Comparison of ENCODE assay signal across 14 cellular contexts in genomic region chr11:2882681-2883110, GRCh38. TPM values are rescaled to one million over a fixed set of nuclear protein-coding genes. Genes with fewer than 3 reads are reported as not detected.
DNase-seq lines count a peak whose midpoint lies in the region; ATAC-seq and TF ChIP-seq lines count a peak whose summit lies in the region.
"Had no signal": no experiment of that assay in that cellular context is flagged by ENCODE, and none has a peak within 500 bp of the region (broad histone marks: within the 10 kb centered on the region; RNA-seq: fewer than 3 reads in every experiment).

No MANE protein-coding gene starts in this region.

- H4K12ac ChIP-seq in trophoblast cell (ENCODE audit: low read depth, low read length): no peak overlapping the region

- no peak overlapping the region for H4K91ac ChIP-seq in trophoblast cell (ENCODE audit: low read depth, low read length)

- H3K4me2 ChIP-seq in BLaER1 (peak overlapping the region; percentile 92), trophoblast cell (ENCODE audit: low read length) (peak overlapping the region; percentile 42)

- WGBS in trophoblast cell (ENCODE audit: extremely low coverage, insufficient coverage, insufficient read length): no CpG with 5 or more reads among the region's 5 CpGs

- H2AFZ ChIP-seq in trophoblast cell (ENCODE audit: insufficient read depth, low read length, poor library complexity): no peak overlapping the region

- no peaks in the 10 kb centered on the region; the same call in 1 of the 2 replicates for H3K36me3 ChIP-seq in BLaER1
- peaks cover 8% of the 10 kb centered on the region for H3K36me3 ChIP-seq in NT2/D1 (ENCODE audit: insufficient read depth, insufficient read length, low read length)
- H3K36me3 ChIP-seq in trophoblast cell (ENCODE audit: control insufficient read depth in 1 of 2, insufficient read depth in 2 of 2, low read length in 2 of 2): peaks cover 0 to 8% of the 10 kb centered on the region in 2 experiments
- H3K36me3 ChIP-seq: colonic mucosa had no signal

- H3K4ac ChIP-seq in trophoblast cell (ENCODE audit: low read depth, low read length): no peak overlapping the region

- H3K79me1 ChIP-seq in trophoblast cell (ENCODE audit: low read length): peaks cover 14% of the 10 kb centered on the region

- ATAC-seq in GM19035 (IDR thresholded peaks at IDR 0.05; ENCODE audit: unreplicated experiment): no peak
- no peak for ATAC-seq in HG02798 (IDR thresholded peaks at IDR 0.05; ENCODE audit: poor library complexity, unreplicated experiment)

- H3K27ac ChIP-seq in BLaER1 (no peak overlapping the region; the same call in 1 of the 2 replicates), trophoblast cell (ENCODE audit: low read depth, low read length) (no peak overlapping the region)
- H3K27ac ChIP-seq: colonic mucosa, VCaP had no signal

- H2AK5ac ChIP-seq in trophoblast cell (ENCODE audit: low read length): no peak overlapping the region

- TF ChIP-seq CTCF in fibroblast of the aortic adventitia (IDR thresholded peaks at IDR 0.05; ENCODE audit: insufficient read depth, low read length): no peak

- H4K20me1 ChIP-seq in BLaER1: peaks cover 25% of the 10 kb centered on the region

- H4K8ac ChIP-seq in trophoblast cell (ENCODE audit: low read depth, low read length): no peak overlapping the region

- no peak overlapping the region for H2BK120ac ChIP-seq in trophoblast cell (ENCODE audit: insufficient read depth, low read length, poor library complexity)

- no peak overlapping the region for H3K18ac ChIP-seq in trophoblast cell (ENCODE audit: low read length)

- H3K79me2 ChIP-seq in trophoblast cell (ENCODE audit: control insufficient read depth, insufficient read depth, low read length, poor library complexity): peaks cover 7% of the 10 kb centered on the region

- H3K4me1 ChIP-seq in BLaER1 (peaks cover 56% of the 10 kb centered on the region), NT2/D1 (ENCODE audit: insufficient read depth, insufficient read length) (peaks cover 31% of the 10 kb centered on the region), trophoblast cell (ENCODE audit: control insufficient read depth in 1 of 2, insufficient read depth in 2 of 2, low read length in 2 of 2) (peaks cover 5 to 12% of the 10 kb centered on the region in 2 experiments)

- H3K9me3 ChIP-seq in BLaER1 (no peaks in the 10 kb centered on the region), NT2/D1 (ENCODE audit: insufficient read depth, low read length) (peaks cover 7% of the 10 kb centered on the region; the same call in 1 of the 2 replicates), trophoblast cell (ENCODE audit: insufficient read depth, low read depth, low read length) (peaks cover 10% of the 10 kb centered on the region)
- H3K9me3 ChIP-seq: colonic mucosa had no signal

- H3K9ac ChIP-seq in BLaER1: no peak overlapping the region
- peak overlapping the region; percentile 33 for H3K9ac ChIP-seq in NT2/D1 (ENCODE audit: insufficient read length, low read depth)
- H3K9ac ChIP-seq in trophoblast cell (ENCODE audit: low read length): no peak overlapping the region

- H3K4me3 ChIP-seq in BLaER1 (peak overlapping the region; percentile 86; the same call in 1 of the 2 replicates), NT2/D1 (ENCODE audit: insufficient read length, low read depth) (no peak overlapping the region), fibroblast of the aortic adventitia (ENCODE audit: low read depth, low read length) (peak overlapping the region; percentile 71), trophoblast cell (ENCODE audit: low read depth, low read length) (no peak overlapping the region)
- H3K4me3 ChIP-seq: colonic mucosa had no signal

- H3K23ac ChIP-seq in trophoblast cell (ENCODE audit: low read length): no peak overlapping the region

- H3K27me3 ChIP-seq in BLaER1 (peaks cover 31% of the 10 kb centered on the region), NT2/D1 (ENCODE audit: insufficient read depth, insufficient read length) (peaks cover 55% of the 10 kb centered on the region), trophoblast cell (ENCODE audit: insufficient read depth, low read length) (peaks cover 12% of the 10 kb centered on the region)

- no peak overlapping the region for H2BK12ac ChIP-seq in trophoblast cell (ENCODE audit: low read length)

- H2BK5ac ChIP-seq in trophoblast cell (ENCODE audit: low read depth, low read length, poor library complexity): no peak overlapping the region

- DNase-seq in NT2/D1 (ENCODE audit: low read depth, low spot score) (no peak), fibroblast of the aortic adventitia (ENCODE audit: low read depth) (no peak), trophoblast cell (peak; percentile 64 to 73), DMS 273 (lab: John Stamatoyannopoulos, UW; ENCODE audit: unreplicated experiment) (no peak), T-helper 9 cell (no peak)
- DNase-seq: C1 segment of cervical spinal cord, colonic mucosa, Karpas-422, mesendoderm, NCI-H2171 had no signal

- H3K14ac ChIP-seq in trophoblast cell (ENCODE audit: low read length): no peak overlapping the region

RNA-seq across cellular contexts. Expression of gene CDKN1C, which starts 2.9 kb away (rescaled TPM):
- total RNA-seq in fibroblast of the aortic adventitia (ENCODE audit: low replicate concordance): 4.2 and 76.6 TPM in 2 replicates
- polyA plus RNA-seq in trophoblast cell (2013): 604 and 638 TPM in 2 replicates

RNA-seq across cellular contexts. Expression of gene PHLDA2, which starts 46.5 kb away (rescaled TPM):
- 1.2 and 3.8 TPM in 2 replicates for total RNA-seq in fibroblast of the aortic adventitia (ENCODE audit: low replicate concordance)
- 252 and 269 TPM in 2 replicates for polyA plus RNA-seq in trophoblast cell (2013)

Comparison
In these comparisons a context has a peak if more than half of its experiments do, and no peak if none do; other contexts are left out.
1. H3K4me3 ChIP-seq: peak in BLaER1 (single experiment) and fibroblast of the aortic adventitia (single experiment); none in NT2/D1 (single experiment) and trophoblast cell (single experiment).
2. DNase-seq: peak in trophoblast cell (2 of 2); none in NT2/D1 (single experiment), fibroblast of the aortic adventitia (single experiment), DMS 273 (single experiment) and T-helper 9 cell (single experiment).